In the genomic region with DNA sequence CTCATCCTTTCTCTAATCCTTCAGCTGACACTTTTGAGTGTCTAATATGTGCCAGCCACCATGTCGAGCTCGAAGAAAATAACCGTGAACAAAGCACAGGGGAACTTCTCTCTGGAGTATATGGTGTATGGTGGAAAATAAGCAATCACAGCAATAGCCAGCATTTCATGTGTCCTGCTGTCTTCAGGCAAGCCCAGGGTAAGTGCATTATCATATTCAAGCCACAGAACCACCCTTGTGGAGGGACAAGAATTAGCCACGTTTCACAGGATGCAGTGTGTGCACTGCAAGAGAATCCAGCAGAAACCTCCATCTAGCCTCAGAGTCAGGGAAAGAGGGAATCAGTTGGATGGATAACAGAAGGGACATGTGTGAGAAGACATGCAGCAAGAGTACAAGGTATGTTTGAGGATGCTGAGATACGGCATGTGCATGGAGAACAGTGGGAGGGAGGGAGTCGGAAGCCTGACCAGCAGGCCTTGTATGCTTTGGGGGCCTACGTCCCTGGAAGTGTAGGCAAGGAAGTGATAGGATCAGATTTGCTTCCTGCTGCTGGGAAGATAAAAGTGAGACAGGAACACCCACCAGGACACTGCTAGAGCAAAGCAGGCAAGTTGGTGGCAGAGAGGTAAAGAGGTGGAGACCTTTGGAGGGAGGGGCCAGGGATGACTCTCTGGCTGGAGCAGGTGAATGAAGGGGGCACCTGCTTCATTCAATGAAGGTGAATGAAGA, we compare ENCODE assay signal across 19 cellular contexts. TPM values are rescaled to one million over a fixed set of nuclear protein-coding genes. Genes with fewer than 3 reads are reported as not detected.
DNase-seq lines count a peak whose midpoint lies in the region; ATAC-seq, FAIRE-seq and TF ChIP-seq lines count a peak whose summit lies in the region.
"Had no signal": no experiment of that assay in that cellular context is flagged by ENCODE, and none has a peak within 500 bp of the region (broad histone marks: within the 10 kb centered on the region; RNA-seq: fewer than 3 reads in every experiment).

No MANE protein-coding gene starts in this region.

- H3K4me1 Mint-ChIP-seq in activated T-cell treated with anti-CD3 and anti-CD28 coated beads, Interleukin-2, amount 50 U/mL, for 24 hours (ENCODE audit: low read depth) = peaks cover 3% of the 10 kb centered on the region
- peaks cover 35% of the 10 kb centered on the region for H3K4me1 Mint-ChIP-seq in activated B cell treated with CpG ODN at 0.5 μM for 24 hours
- peaks cover 30% of the 10 kb centered on the region for H3K4me1 Mint-ChIP-seq in stimulated activated memory B cell treated with anti-CD40 and anti-IgM and Interleukin-4, amounts not matched to agents 10 μg/mL and 1 μg/mL and 100 μg/mL, for 72 hours

- no peaks in the 10 kb centered on the region for H3K36me3 Mint-ChIP-seq in activated T-cell treated with anti-CD3 and anti-CD28 coated beads, Interleukin-2, amount 50 U/mL, for 24 hours (ENCODE audit: low read depth)
- no peaks in the 10 kb centered on the region for H3K36me3 Mint-ChIP-seq in activated B cell treated with CpG ODN at 0.5 μM for 24 hours (ENCODE audit: low read depth)
- H3K36me3 Mint-ChIP-seq in stimulated activated memory B cell treated with anti-CD40 and anti-IgM and Interleukin-4, amounts not matched to agents 10 μg/mL and 1 μg/mL and 100 μg/mL, for 72 hours = peaks cover 5% of the 10 kb centered on the region
- H3K36me3 Mint-ChIP-seq: CD8-positive, alpha-beta T cell had no signal

- H3K4me3 Mint-ChIP-seq in activated T-cell treated with anti-CD3 and anti-CD28 coated beads, Interleukin-2, amount 50 U/mL, for 24 hours = no peak overlapping the region
- no peak overlapping the region for H3K4me3 Mint-ChIP-seq in activated B cell treated with CpG ODN at 0.5 μM for 24 hours
- no peak overlapping the region for H3K4me3 Mint-ChIP-seq in stimulated activated memory B cell treated with anti-CD40 and anti-IgM and Interleukin-4, amounts not matched to agents 10 μg/mL and 1 μg/mL and 100 μg/mL, for 72 hours
- H3K4me3 Mint-ChIP-seq: CD8-positive, alpha-beta T cell; HFFc6 had no signal

- POLR2A ChIA-PET in activated B cell treated with CpG ODN at 0.5 μM for 24 hours (lab: Charles Lee) = interaction anchor here (0.7 to 1.1 kb wide), 2 partner anchors 14 to 20 kb away, joined by 4 to 5 read pairs; a partner anchor contains a TSS

- no peak for TF ChIP-seq CTCF in activated B cell treated with CpG ODN at 0.5 μM for 24 hours (IDR thresholded peaks at IDR 0.05)

- peak; percentile 81 for FAIRE-seq in GM19239 (lab: Jason Lieb, UNC)
- FAIRE-seq: HepG2 had no signal

- intact Hi-C loops in activated B cell treated with CpG ODN at 0.5 μM for 24 hours (cut with micrococcal nuclease) = loop anchor here (2.0 kb wide), 1 partner anchor 19 kb away; no protein-coding TSS in a partner anchor

- H3K9me3 Mint-ChIP-seq in activated T-cell treated with anti-CD3 and anti-CD28 coated beads, Interleukin-2, amount 50 U/mL, for 24 hours = peaks cover 9% of the 10 kb centered on the region
- peaks cover 5% of the 10 kb centered on the region for H3K9me3 Mint-ChIP-seq in activated B cell treated with CpG ODN at 0.5 μM for 24 hours
- H3K9me3 Mint-ChIP-seq in stimulated activated memory B cell treated with anti-CD40 and anti-IgM and Interleukin-4, amounts not matched to agents 10 μg/mL and 1 μg/mL and 100 μg/mL, for 72 hours = peaks cover 10% of the 10 kb centered on the region

- ATAC-seq in activated B cell treated with CpG ODN at 0.5 μM for 24 hours (ENCODE audit: low read depth) (no peak), GM21515 (IDR thresholded peaks at IDR 0.05; ENCODE audit: unreplicated experiment) (no peak)
- ATAC-seq in stimulated activated memory B cell treated with anti-CD40 and anti-IgM and Interleukin-4, amounts not matched to agents 10 μg/mL and 1 μg/mL and 100 μg/mL, for 72 hours = no peak
- ATAC-seq: CD8-positive, alpha-beta T cell; HepG2; PC-3 had no signal

- peaks cover 11% of the 10 kb centered on the region for H3K27me3 Mint-ChIP-seq in activated T-cell treated with anti-CD3 and anti-CD28 coated beads, Interleukin-2, amount 50 U/mL, for 24 hours
- peaks cover 1% of the 10 kb centered on the region for H3K27me3 Mint-ChIP-seq in activated B cell treated with CpG ODN at 0.5 μM for 24 hours
- H3K27me3 Mint-ChIP-seq in stimulated activated memory B cell treated with anti-CD40 and anti-IgM and Interleukin-4, amounts not matched to agents 10 μg/mL and 1 μg/mL and 100 μg/mL, for 72 hours = no peaks in the 10 kb centered on the region

- H3K27ac Mint-ChIP-seq in activated T-cell treated with anti-CD3 and anti-CD28 coated beads, Interleukin-2, amount 50 U/mL, for 24 hours = no peak overlapping the region
- H3K27ac Mint-ChIP-seq in activated B cell treated with CpG ODN at 0.5 μM for 24 hours = no peak overlapping the region
- peak overlapping the region; percentile 71 for H3K27ac Mint-ChIP-seq in stimulated activated memory B cell treated with anti-CD40 and anti-IgM and Interleukin-4, amounts not matched to agents 10 μg/mL and 1 μg/mL and 100 μg/mL, for 72 hours
- H3K27ac Mint-ChIP-seq: CD8-positive, alpha-beta T cell; HFFc6 had no signal

- peak; percentile 8 for DNase-seq in activated T-cell treated with anti-CD3 and anti-CD28 coated beads, Interleukin-2, amount 50 U/mL, for 24 hours
- no peak for DNase-seq in activated T-cell treated with anti-CD3 and anti-CD28 coated beads for 4 hours
- no peak for DNase-seq in GM19239 (ENCODE audit: insufficient read length, low spot score)
- peak; percentile 4 for DNase-seq in activated B cell treated with CpG ODN at 0.5 μM for 24 hours
- no peak for DNase-seq in activated CD4-positive, alpha-beta T cell treated with anti-CD3 and anti-CD28 coated beads for 1 hour
- DNase-seq: Calu3, HFFc6, NCI-H1417 treated with DMSO at 0.1 percent for 48 hours, NCI-H187 treated with DMSO at 0.1 percent for 48 hours, NCI-H2227 treated with DMSO at 0.1 percent for 48 hours, NCI-H510A treated with DMSO at 0.1 percent for 48 hours, NCI-H82, PC-3, RPMI8226, SIG-M5 had no signal

- CTCF ChIA-PET in activated B cell treated with CpG ODN at 0.5 μM for 24 hours (lab: Charles Lee) = interaction anchor here (1.0 kb wide), 1 partner anchor 9 kb away, joined by 3 read pairs; no protein-coding TSS in a partner anchor

RNA-seq across cellular contexts. Expression of a gene that starts 14.7 kb away (rescaled TPM):
- total RNA-seq in activated B cell treated with CpG ODN at 0.5 μM for 24 hours = 9.3 and 12.2 TPM in 2 replicates
- total RNA-seq: CD8-positive, alpha-beta T cell had no signal

Comparison
In these comparisons a context has a peak if more than half of its experiments do, and no peak if none do; other contexts are left out.
1. DNase-seq: peak in activated T-cell treated with anti-CD3 and anti-CD28 coated beads, Interleukin-2, amount 50 U/mL, for 24 hours (single experiment) and activated B cell treated with CpG ODN at 0.5 μM for 24 hours (single experiment); none in activated T-cell treated with anti-CD3 and anti-CD28 coated beads for 4 hours (single experiment), GM19239 (single experiment) and activated CD4-positive, alpha-beta T cell treated with anti-CD3 and anti-CD28 coated beads for 1 hour (single experiment).